11 cellular contexts compared by ENCODE assay signal in the genomic region with DNA sequence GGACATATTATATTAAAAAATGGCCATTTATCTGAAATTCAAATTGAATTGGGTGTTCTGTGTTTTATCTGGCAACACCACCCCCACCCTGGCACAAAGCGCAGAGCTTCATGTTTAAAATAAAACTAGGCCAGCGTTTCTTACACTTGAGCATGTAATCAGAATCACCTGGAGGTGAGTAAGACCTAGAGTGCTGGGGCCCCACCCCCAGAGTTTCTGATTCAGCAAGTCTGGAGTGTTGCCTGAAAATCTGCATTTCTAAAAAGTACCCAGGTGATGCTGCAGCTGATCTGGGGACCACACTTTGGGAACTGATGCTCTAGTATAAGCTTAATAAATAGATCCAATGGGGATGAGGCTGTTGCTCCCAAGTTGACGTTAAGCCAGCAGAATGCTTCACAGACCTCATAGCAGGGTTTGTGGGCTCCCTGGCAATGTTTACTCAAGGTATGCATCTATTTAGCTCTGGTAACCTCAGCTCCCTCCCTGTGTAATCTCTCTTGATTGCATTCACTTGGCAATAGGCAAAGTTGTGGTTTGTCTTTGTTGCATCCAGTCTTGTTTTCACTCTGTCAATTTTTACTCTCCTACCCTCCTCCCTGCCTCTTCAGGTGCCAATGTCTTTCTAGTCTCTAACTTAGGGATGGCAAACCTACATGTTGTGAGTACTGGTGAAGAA.
DNase-seq lines count a peak whose midpoint lies in the region; ATAC-seq lines count a peak whose summit lies in the region.
"Had no signal": no experiment of that assay in that cellular context is flagged by ENCODE, and none has a peak within 500 bp of the region (broad histone marks: within the 10 kb centered on the region; RNA-seq: fewer than 3 reads in every experiment).

No MANE protein-coding gene starts in this region.

- peak; percentile 85 for ATAC-seq in HG03045 (IDR thresholded peaks at IDR 0.05; ENCODE audit: unreplicated experiment)

- no peaks in the 10 kb centered on the region for H3K27me3 Mint-ChIP-seq in activated CD4-positive, alpha-beta T cell treated with anti-CD3 and anti-CD28 coated beads, Interleukin-2, amount 10 ng/mL, durations not matched to agents 7 days and 5 days

- no peak overlapping the region for H3K4me3 ChIP-seq in H7 (ENCODE audit: insufficient read depth, low read depth, low read length)
- H3K4me3 ChIP-seq: BLaER1 had no signal

- CTCF ChIA-PET in activated CD4-positive, alpha-beta T cell treated with anti-CD3 and anti-CD28 coated beads, Interleukin-2, amount 10 ng/mL, durations not matched to agents 7 days and 5 days (lab: Charles Lee) = interaction anchor here (0.8 kb wide), 1 partner anchor 9 kb away, joined by 3 read pairs; no protein-coding TSS in a partner anchor

- POLR2A ChIA-PET in activated CD4-positive, alpha-beta T cell treated with anti-CD3 and anti-CD28 coated beads, Interleukin-2, amount 10 ng/mL, durations not matched to agents 7 days and 5 days (lab: Charles Lee) = no interaction called here

- DNase-seq in stimulated activated naive CD4-positive, alpha-beta T cell treated with Interleukin-2 at 50 U/mL for 16 hours (lab: John Stamatoyannopoulos, UW) = peak; percentile 55
- no peak for DNase-seq in stimulated activated naive CD4-positive, alpha-beta T cell (lab: John Stamatoyannopoulos, UW)
- DNase-seq in activated CD4-positive, alpha-beta T cell treated with anti-CD3 and anti-CD28 coated beads, Interleukin-2, amount 10 ng/mL, durations not matched to agents 7 days and 5 days = peak; percentile 14
- DNase-seq in ureter (ENCODE audit: low spot score) = no peak
- DNase-seq in H7 = no peak
- no peak for DNase-seq in GDM1 (lab: John Stamatoyannopoulos, UW)
- no peak for DNase-seq in HCEC 1CT
- DNase-seq: GOT3 had no signal

- peaks cover 26% of the 10 kb centered on the region for H3K4me1 Mint-ChIP-seq in activated CD4-positive, alpha-beta T cell treated with anti-CD3 and anti-CD28 coated beads, Interleukin-2, amount 10 ng/mL, durations not matched to agents 7 days and 5 days

- H3K9me3 Mint-ChIP-seq in activated CD4-positive, alpha-beta T cell treated with anti-CD3 and anti-CD28 coated beads, Interleukin-2, amount 10 ng/mL, durations not matched to agents 7 days and 5 days = no peaks in the 10 kb centered on the region
- H3K9me3 Mint-ChIP-seq: memory B cell had no signal

- H3K36me3 Mint-ChIP-seq in activated CD4-positive, alpha-beta T cell treated with anti-CD3 and anti-CD28 coated beads, Interleukin-2, amount 10 ng/mL, durations not matched to agents 7 days and 5 days (ENCODE audit: low read depth) = no peaks in the 10 kb centered on the region
- H3K36me3 Mint-ChIP-seq: memory B cell had no signal

- H3K4me3 Mint-ChIP-seq in activated CD4-positive, alpha-beta T cell treated with anti-CD3 and anti-CD28 coated beads, Interleukin-2, amount 10 ng/mL, durations not matched to agents 7 days and 5 days = no peak overlapping the region
- H3K4me3 Mint-ChIP-seq: memory B cell had no signal

- H3K27ac Mint-ChIP-seq in activated CD4-positive, alpha-beta T cell treated with anti-CD3 and anti-CD28 coated beads, Interleukin-2, amount 10 ng/mL, durations not matched to agents 7 days and 5 days = peak overlapping the region; percentile 41
- H3K27ac Mint-ChIP-seq: memory B cell had no signal

- no peaks in the 10 kb centered on the region for H3K36me3 ChIP-seq in H7 (replicated peaks; ENCODE audit: control insufficient read depth, insufficient read depth, low read length)
- H3K36me3 ChIP-seq: BLaER1 had no signal

- no peaks in the 10 kb centered on the region for H3K27me3 ChIP-seq in H7 (ENCODE audit: control insufficient read depth, insufficient read depth, low read length)

Comparison
In these comparisons a context has a peak if more than half of its experiments do, and no peak if none do; other contexts are left out.
1. DNase-seq: peak in stimulated activated naive CD4-positive, alpha-beta T cell treated with Interleukin-2 at 50 U/mL for 16 hours (single experiment) and activated CD4-positive, alpha-beta T cell treated with anti-CD3 and anti-CD28 coated beads, Interleukin-2, amount 10 ng/mL, durations not matched to agents 7 days and 5 days (single experiment); none in stimulated activated naive CD4-positive, alpha-beta T cell (0 of 6), ureter (single experiment), H7 (single experiment), GDM1 (single experiment) and HCEC 1CT (single experiment).